ENCODE assay signal across 24 cellular contexts in the genomic region with DNA sequence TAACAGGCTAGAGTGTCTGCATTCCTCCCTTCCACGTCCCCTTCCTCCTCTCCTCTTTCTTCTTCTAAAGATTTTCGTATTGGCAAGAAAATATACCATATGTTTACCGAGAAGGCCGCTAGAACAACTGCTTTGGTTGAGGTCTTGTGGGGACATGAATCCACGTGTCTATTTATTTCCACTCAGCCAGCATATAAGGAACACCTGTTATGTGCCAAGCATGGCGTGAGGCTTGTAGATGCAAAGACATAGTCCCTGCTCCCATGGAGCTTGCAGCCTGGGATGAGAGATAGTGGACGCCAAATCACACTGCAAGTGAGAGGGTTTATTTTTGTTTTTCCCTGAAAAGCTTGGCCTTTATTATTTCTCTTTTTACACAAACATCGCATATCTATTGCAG. TPM values are rescaled to one million over a fixed set of nuclear protein-coding genes. Genes with fewer than 3 reads are reported as not detected.
"Had no signal": no experiment of that assay in that cellular context is flagged by ENCODE, and none has a peak within 500 bp of the region (broad histone marks: within the 10 kb centered on the region; RNA-seq: fewer than 3 reads in every experiment).

No MANE protein-coding gene starts in this region.

- H3K36me3 ChIP-seq: adrenal gland, ascending aorta, brain microvascular endothelial cell, colonic mucosa, esophagus squamous epithelium, gastrocnemius medialis, heart left ventricle, neutrophil, ovary, prostate gland, spleen, uterus had no signal

- DNase-seq: activated CD8-positive, alpha-beta memory T cell treated with anti-CD3 and anti-CD28 coated beads for 24 hours; activated CD8-positive, alpha-beta memory T cell treated with anti-CD3 and anti-CD28 coated beads, Interleukin-2, amount 50 U/mL, for 4 hours; activated naive CD4-positive, alpha-beta T cell; activated T-cell treated with anti-CD3 and anti-CD28 coated beads, Interleukin-2, amount 50 U/mL, for 4 hours; adrenal gland; brain microvascular endothelial cell; colonic mucosa; esophagus squamous epithelium; gastrocnemius medialis; heart left ventricle; left ventricle myocardium superior; midbrain; ovary; spleen; stimulated activated CD4-positive, alpha-beta T cell treated with anti-CD3 and anti-CD28 coated beads, Interleukin-4, amount 100 ng/mL, for 1 hour; stimulated activated naive CD4-positive, alpha-beta T cell; testis; trophoblast cell; uterus had no signal

- ATAC-seq: activated T-cell treated with anti-CD3 and anti-CD28 coated beads, Interleukin-2, amount 50 U/mL, for 4 hours; gastrocnemius medialis; heart left ventricle; left ventricle myocardium superior had no signal

- H3K4me3 ChIP-seq: adrenal gland, ascending aorta, colonic mucosa, dorsolateral prefrontal cortex, esophagus squamous epithelium, gastrocnemius medialis, heart left ventricle, ovary, prostate gland, spleen, testis, uterus had no signal

- H3K27me3 ChIP-seq: adrenal gland, ascending aorta, brain microvascular endothelial cell, colonic mucosa, dorsolateral prefrontal cortex, esophagus squamous epithelium, gastrocnemius medialis, heart left ventricle, neutrophil, ovary, spleen, testis, uterus had no signal

RNA-seq across cellular contexts. Expression of a gene that starts 57.1 kb away (rescaled TPM):
- total RNA-seq: activated T-cell treated with anti-CD3 and anti-CD28 coated beads, Interleukin-2, amount 50 U/mL, for 4 hours; activated T-helper 2 cell treated with anti-CD3 and anti-CD28 coated beads, Interferon-gamma antibody, Interleukin-2, Interleukin-4, amounts not matched to agents 10 μg/mL and 5 μg/mL and 100 μg/mL, durations not matched to agents 14 hours and 24 hours and 36 hours; ascending aorta; left ventricle myocardium superior; spleen had no signal
- polyA plus RNA-seq: heart left ventricle had no signal
